ENCODE assay signal across 39 cellular contexts in genomic region chr15:82397817-82398216, GRCh38.
"Had no signal": no experiment of that assay in that cellular context is flagged by ENCODE, and none has a peak within 500 bp of the region (broad histone marks: within the 10 kb centered on the region; RNA-seq: fewer than 3 reads in every experiment).

No MANE protein-coding gene starts in this region.

- H3K27me3 ChIP-seq: ascending aorta, cardiac muscle cell had no signal

- H3K36me3 Mint-ChIP-seq: activated naive CD4-positive, alpha-beta T cell treated with anti-CD3 and anti-CD28 coated beads, Interleukin-2, amount 10 ng/mL, durations not matched to agents 7 days and 5 days; activated naive CD4-positive, alpha-beta T cell treated with anti-CD3 and anti-CD28 coated beads, Interleukin-2, amount 50 U/mL, for 24 hours had no signal

- H3K4me1 ChIP-seq: ascending aorta had no signal

- H3K27ac ChIP-seq: ascending aorta, cardiac muscle cell, VCaP had no signal

- FAIRE-seq: bronchial epithelial cell, TTC549 had no signal

- H3K4me3 ChIP-seq: ascending aorta, cardiac muscle cell had no signal

- H3K36me3 ChIP-seq: ascending aorta, cardiac muscle cell had no signal

- H3K27ac Mint-ChIP-seq: activated CD4-positive, alpha-beta memory T cell treated with anti-CD3 and anti-CD28 coated beads, Interleukin-2, amount 10 ng/mL, durations not matched to agents 7 days and 5 days; activated CD4-positive, alpha-beta T cell treated with anti-CD3 and anti-CD28 coated beads for 36 hours; activated CD4-positive, alpha-beta T cell treated with anti-CD3 and anti-CD28 coated beads, Interleukin-2, amount 10 ng/mL, durations not matched to agents 7 days and 5 days; activated CD8-positive, alpha-beta memory T cell treated with anti-CD3 and anti-CD28 coated beads, Interleukin-2, amount 10 ng/mL, durations not matched to agents 7 days and 5 days; activated CD8-positive, alpha-beta T cell treated with anti-CD3 and anti-CD28 coated beads, Interleukin-2, amount 10 ng/mL, durations not matched to agents 7 days and 5 days; activated naive CD4-positive, alpha-beta T cell treated with anti-CD3 and anti-CD28 coated beads, Interleukin-2, amount 10 ng/mL, durations not matched to agents 7 days and 5 days; activated naive CD4-positive, alpha-beta T cell treated with anti-CD3 and anti-CD28 coated beads, Interleukin-2, amount 50 U/mL, for 24 hours; activated naive CD8-positive, alpha-beta T cell; activated naive CD8-positive, alpha-beta T cell treated with anti-CD3 and anti-CD28 coated beads, Interleukin-2, amount 10 ng/mL, durations not matched to agents 7 days and 5 days; activated naive CD8-positive, alpha-beta T cell treated with anti-CD3 and anti-CD28 coated beads, Interleukin-2, amount 50 U/mL, for 24 hours; activated T-cell treated with anti-CD3 and anti-CD28 coated beads, Interleukin-2, amount 50 U/mL, for 24 hours; activated T-helper 2 cell treated with anti-CD3 and anti-CD28 coated beads, Interferon-gamma antibody, Interleukin-2, Interleukin-4, amounts not matched to agents 10 μg/mL and 5 μg/mL and 100 μg/mL, durations not matched to agents 14 hours and 24 hours and 36 hours; brain; T-helper 1 cell treated with Interleukin-12 subunit alpha and Interleukin-12 subunit beta and Interleukin-4 antibody, amounts not matched to agents 30 μg/mL and 1 μg/mL, for 36 hours; T-helper 2 cell treated with Interferon-gamma antibody and Interleukin-4, amounts not matched to agents 5 μg/mL and 100 μg/mL, for 36 hours had no signal

- H3K9me3 Mint-ChIP-seq: activated CD4-positive, alpha-beta memory T cell treated with anti-CD3 and anti-CD28 coated beads, Interleukin-2, amount 10 ng/mL, durations not matched to agents 7 days and 5 days; activated CD4-positive, alpha-beta T cell treated with anti-CD3 and anti-CD28 coated beads, Interleukin-2, amount 10 ng/mL, durations not matched to agents 7 days and 5 days; activated naive CD4-positive, alpha-beta T cell treated with anti-CD3 and anti-CD28 coated beads, Interleukin-2, amount 10 ng/mL, durations not matched to agents 7 days and 5 days; activated naive CD4-positive, alpha-beta T cell treated with anti-CD3 and anti-CD28 coated beads, Interleukin-2, amount 50 U/mL, for 24 hours; activated naive CD8-positive, alpha-beta T cell treated with anti-CD3 and anti-CD28 coated beads, Interleukin-2, amount 50 U/mL, for 24 hours; activated T-cell treated with anti-CD3 and anti-CD28 coated beads, Interleukin-2, amount 50 U/mL, for 24 hours; activated T-helper 2 cell treated with anti-CD3 and anti-CD28 coated beads, Interferon-gamma antibody, Interleukin-2, Interleukin-4, amounts not matched to agents 10 μg/mL and 5 μg/mL and 100 μg/mL, durations not matched to agents 14 hours and 24 hours and 36 hours; central memory CD8-positive, alpha-beta T cell; T-helper 1 cell treated with Interleukin-12 subunit alpha and Interleukin-12 subunit beta and Interleukin-4 antibody, amounts not matched to agents 30 μg/mL and 1 μg/mL, for 36 hours; T-helper 2 cell treated with Interferon-gamma antibody and Interleukin-4, amounts not matched to agents 5 μg/mL and 100 μg/mL, for 36 hours had no signal

- ATAC-seq: activated CD4-positive, alpha-beta T cell treated with anti-CD3 and anti-CD28 coated beads for 36 hours; activated CD4-positive, CD25-positive, alpha-beta regulatory T cell treated with anti-CD3 and anti-CD28 coated beads, Interleukin-2, amount 50 U/mL, for 24 hours; activated CD8-positive, alpha-beta memory T cell treated with anti-CD3 and anti-CD28 coated beads, Interleukin-2, amount 10 ng/mL, durations not matched to agents 7 days and 5 days; activated CD8-positive, alpha-beta T cell treated with anti-CD3 and anti-CD28 coated beads, Interleukin-2, amount 10 ng/mL, durations not matched to agents 7 days and 5 days; activated naive CD8-positive, alpha-beta T cell treated with anti-CD3 and anti-CD28 coated beads, Interleukin-2, amount 50 U/mL, for 24 hours had no signal

- DNase-seq: activated CD4-positive, alpha-beta memory T cell treated with anti-CD3 and anti-CD28 coated beads, Interleukin-2, amount 10 ng/mL, durations not matched to agents 7 days and 5 days; activated CD4-positive, alpha-beta T cell treated with anti-CD3 and anti-CD28 coated beads for 1 hour; activated CD4-positive, alpha-beta T cell treated with anti-CD3 and anti-CD28 coated beads for 36 hours; activated CD4-positive, alpha-beta T cell treated with anti-CD3 and anti-CD28 coated beads for 48 hours; activated CD4-positive, alpha-beta T cell treated with anti-CD3 and anti-CD28 coated beads, Interleukin-2, amount 10 ng/mL, durations not matched to agents 7 days and 5 days; activated CD4-positive, alpha-beta T cell treated with anti-CD3 and anti-CD28 coated beads, Interleukin-2, amount 50 U/mL, for 48 hours; activated CD4-positive, CD25-positive, alpha-beta regulatory T cell; activated CD8-positive, alpha-beta memory T cell treated with anti-CD3 and anti-CD28 coated beads for 24 hours; activated CD8-positive, alpha-beta memory T cell treated with anti-CD3 and anti-CD28 coated beads, Interleukin-2, amount 10 ng/mL, durations not matched to agents 7 days and 5 days; activated CD8-positive, alpha-beta memory T cell treated with anti-CD3 and anti-CD28 coated beads, Interleukin-2, amount 50 U/mL, for 48 hours; activated CD8-positive, alpha-beta T cell treated with anti-CD3 and anti-CD28 coated beads, Interleukin-2, amount 10 ng/mL, durations not matched to agents 7 days and 5 days; activated effector memory CD4-positive, alpha-beta T cell treated with Interleukin-2 at 50 U/mL for 16 hours; activated gamma-delta T cell; activated naive CD4-positive, alpha-beta T cell treated with anti-CD3 and anti-CD28 coated beads, Interleukin-2, amount 10 ng/mL, durations not matched to agents 7 days and 5 days; activated naive CD4-positive, alpha-beta T cell treated with Interleukin-2 at 50 U/mL for 16 hours; activated naive CD8-positive, alpha-beta T cell treated with anti-CD3 and anti-CD28 coated beads, Interleukin-2, amount 10 ng/mL, durations not matched to agents 7 days and 5 days; activated naive CD8-positive, alpha-beta T cell treated with anti-CD3 and anti-CD28 coated beads, Interleukin-2, amount 50 U/mL, for 24 hours; activated T-cell treated with anti-CD3 and anti-CD28 coated beads, Interleukin-2, amount 50 U/mL, for 24 hours; activated T-cell treated with anti-CD3 and anti-CD28 coated beads, Interleukin-2, amount 50 U/mL, for 48 hours; amygdala; anterior cingulate cortex; caudate nucleus; cerebellar nuclear complex; T-helper 1 cell; T-helper 2 cell; T-helper 9 cell had no signal

- H3K4me3 Mint-ChIP-seq: activated CD4-positive, alpha-beta memory T cell treated with anti-CD3 and anti-CD28 coated beads, Interleukin-2, amount 10 ng/mL, durations not matched to agents 7 days and 5 days; activated CD4-positive, alpha-beta T cell treated with anti-CD3 and anti-CD28 coated beads for 36 hours; activated CD4-positive, alpha-beta T cell treated with anti-CD3 and anti-CD28 coated beads, Interleukin-2, amount 10 ng/mL, durations not matched to agents 7 days and 5 days; activated CD8-positive, alpha-beta memory T cell treated with anti-CD3 and anti-CD28 coated beads, Interleukin-2, amount 10 ng/mL, durations not matched to agents 7 days and 5 days; activated CD8-positive, alpha-beta T cell treated with anti-CD3 and anti-CD28 coated beads, Interleukin-2, amount 10 ng/mL, durations not matched to agents 7 days and 5 days; activated naive CD4-positive, alpha-beta T cell treated with anti-CD3 and anti-CD28 coated beads, Interleukin-2, amount 10 ng/mL, durations not matched to agents 7 days and 5 days; activated naive CD4-positive, alpha-beta T cell treated with anti-CD3 and anti-CD28 coated beads, Interleukin-2, amount 50 U/mL, for 24 hours; activated naive CD8-positive, alpha-beta T cell; activated naive CD8-positive, alpha-beta T cell treated with anti-CD3 and anti-CD28 coated beads, Interleukin-2, amount 10 ng/mL, durations not matched to agents 7 days and 5 days; activated naive CD8-positive, alpha-beta T cell treated with anti-CD3 and anti-CD28 coated beads, Interleukin-2, amount 50 U/mL, for 24 hours; activated T-cell treated with anti-CD3 and anti-CD28 coated beads, Interleukin-2, amount 50 U/mL, for 24 hours; brain; central memory CD8-positive, alpha-beta T cell; T-helper 1 cell treated with Interleukin-12 subunit alpha and Interleukin-12 subunit beta and Interleukin-4 antibody, amounts not matched to agents 30 μg/mL and 1 μg/mL, for 36 hours; T-helper 2 cell treated with Interferon-gamma antibody and Interleukin-4, amounts not matched to agents 5 μg/mL and 100 μg/mL, for 36 hours had no signal

- H3K27me3 Mint-ChIP-seq: activated CD4-positive, alpha-beta memory T cell treated with anti-CD3 and anti-CD28 coated beads, Interleukin-2, amount 10 ng/mL, durations not matched to agents 7 days and 5 days; activated CD4-positive, alpha-beta T cell treated with anti-CD3 and anti-CD28 coated beads for 36 hours; activated CD4-positive, alpha-beta T cell treated with anti-CD3 and anti-CD28 coated beads, Interleukin-2, amount 10 ng/mL, durations not matched to agents 7 days and 5 days; activated CD8-positive, alpha-beta memory T cell treated with anti-CD3 and anti-CD28 coated beads, Interleukin-2, amount 10 ng/mL, durations not matched to agents 7 days and 5 days; activated naive CD4-positive, alpha-beta T cell treated with anti-CD3 and anti-CD28 coated beads, Interleukin-2, amount 10 ng/mL, durations not matched to agents 7 days and 5 days; activated naive CD4-positive, alpha-beta T cell treated with anti-CD3 and anti-CD28 coated beads, Interleukin-2, amount 50 U/mL, for 24 hours; activated naive CD8-positive, alpha-beta T cell; activated naive CD8-positive, alpha-beta T cell treated with anti-CD3 and anti-CD28 coated beads, Interleukin-2, amount 10 ng/mL, durations not matched to agents 7 days and 5 days; activated naive CD8-positive, alpha-beta T cell treated with anti-CD3 and anti-CD28 coated beads, Interleukin-2, amount 50 U/mL, for 24 hours; activated T-cell treated with anti-CD3 and anti-CD28 coated beads, Interleukin-2, amount 50 U/mL, for 24 hours; brain; central memory CD8-positive, alpha-beta T cell had no signal

- H3K4me1 Mint-ChIP-seq: activated naive CD4-positive, alpha-beta T cell treated with anti-CD3 and anti-CD28 coated beads, Interleukin-2, amount 50 U/mL, for 24 hours; brain had no signal

- H3K9me3 ChIP-seq: ascending aorta had no signal
